11 cellular contexts compared by ENCODE assay signal in genomic region chr11:4576880-4577279, GRCh38. TPM values are rescaled to one million over a fixed set of nuclear protein-coding genes. Genes with fewer than 3 reads are reported as not detected.
"Had no signal": no experiment of that assay in that cellular context is flagged by ENCODE, and none has a peak within 500 bp of the region (broad histone marks: within the 10 kb centered on the region; RNA-seq: fewer than 3 reads in every experiment).

No MANE protein-coding gene starts in this region.

- DNase-seq: H9, HCEC 1CT, HFFc6, Kasumi-1, KG1 had no signal

- ATAC-seq: HepG2 had no signal

- H3K27ac ChIP-seq: HL-60 had no signal

- FAIRE-seq: H1, H54, HepG2 had no signal

RNA-seq across cellular contexts. Expression of gene OR52I2, which starts 4.7 kb away (rescaled TPM):
- total RNA-seq: H1, H9, HepG2, HFFc6, HT1080 had no signal
- polyA plus RNA-seq: H1, HepG2, IgD-negative memory B cell had no signal

RNA-seq across cellular contexts. Expression of gene OR52I1, which starts 17.0 kb away (rescaled TPM):
- total RNA-seq: H1, H9, HepG2, HFFc6, HT1080 had no signal
- polyA plus RNA-seq: H1, HepG2, IgD-negative memory B cell had no signal

RNA-seq across cellular contexts. Expression of gene TRIM68, which starts 31.2 kb away (rescaled TPM):
- total RNA-seq: HepG2 had no signal
- polyA plus RNA-seq: HepG2 had no signal

RNA-seq across cellular contexts. Expression of gene OR52M1, which starts 31.9 kb away (rescaled TPM):
- total RNA-seq: H1, H9, HepG2, HFFc6, HT1080 had no signal
- polyA plus RNA-seq: H1, HepG2, IgD-negative memory B cell had no signal
